15 cellular contexts compared by ENCODE assay signal in the genomic region with DNA sequence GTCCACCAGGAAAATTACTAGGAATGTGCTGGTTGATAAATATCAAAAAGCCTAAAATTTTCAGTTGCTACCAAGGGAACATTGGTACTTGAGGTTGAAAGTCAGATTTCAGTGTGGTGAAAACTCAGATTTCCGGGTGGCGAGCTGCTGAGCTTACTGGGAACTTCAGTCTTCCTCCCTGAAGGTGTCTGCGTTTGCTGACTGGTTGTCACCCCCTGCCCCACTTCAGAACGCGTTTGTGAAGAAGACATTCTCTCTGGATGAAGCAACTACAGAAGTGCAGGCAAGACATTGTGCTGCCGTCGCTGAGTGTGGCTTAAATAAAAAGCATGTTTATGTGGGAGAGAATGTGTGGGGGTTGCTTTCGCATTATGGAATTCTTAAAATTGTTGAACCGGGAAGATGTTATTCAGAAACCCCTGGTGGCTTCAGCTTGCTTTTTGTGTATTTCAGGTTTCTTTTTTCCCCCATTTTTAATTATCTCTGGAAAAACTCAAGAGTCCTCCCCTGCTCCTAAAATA. TPM values are rescaled to one million over a fixed set of nuclear protein-coding genes. Genes with fewer than 3 reads are reported as not detected.
DNase-seq lines count a peak whose midpoint lies in the region; ATAC-seq and TF ChIP-seq lines count a peak whose summit lies in the region.
"Had no signal": no experiment of that assay in that cellular context is flagged by ENCODE, and none has a peak within 500 bp of the region (broad histone marks: within the 10 kb centered on the region; RNA-seq: fewer than 3 reads in every experiment).

No MANE protein-coding gene starts in this region.

- H3K27ac ChIP-seq in SJCRH30 (0 out of 2 replicates have a peak overlapping the region, but pooled peaks have one; percentile 97), osteoblast (ENCODE audit: low read depth, low read length) (no peak overlapping the region), upper lobe of right lung (no peak overlapping the region)
- H3K27ac ChIP-seq: C4-2B had no signal

- no peaks in the 10 kb centered on the region for H3K9me3 ChIP-seq in SJCRH30 (replicated peaks)
- no peaks in the 10 kb centered on the region for H3K9me3 ChIP-seq in osteoblast (ENCODE audit: low read depth, low read length)
- no peaks in the 10 kb centered on the region for H3K9me3 ChIP-seq in upper lobe of right lung
- H3K9me3 ChIP-seq: HAP-1 had no signal

- H3K27me3 ChIP-seq in SJCRH30 (no peaks in the 10 kb centered on the region), osteoblast (ENCODE audit: insufficient read depth, low read length) (peaks cover 3% of the 10 kb centered on the region), upper lobe of right lung (no peaks in the 10 kb centered on the region)

- H3K4me3 ChIP-seq in SJCRH30 (no peak overlapping the region), fibroblast of pulmonary artery (replicated peaks; ENCODE audit: low read depth, low read length) (no peak overlapping the region), osteoblast (ENCODE audit: insufficient read depth, low read length) (peak overlapping the region; percentile 11), upper lobe of right lung (peak overlapping the region; percentile 9)
- H3K4me3 ChIP-seq: HAP-1 had no signal

- TF ChIP-seq CTCF in fibroblast of pulmonary artery (IDR thresholded peaks at IDR 0.05; ENCODE audit: low read length, missing control alignments) (no peak), osteoblast (IDR thresholded peaks at IDR 0.05; ENCODE audit: extremely low read depth, low read depth, low read length) (no peak), upper lobe of right lung (IDR thresholded peaks at IDR 0.05) (no peak)

- H3K4me2 ChIP-seq in osteoblast (ENCODE audit: insufficient read depth, low read length), result peak overlapping the region; percentile 73

- no peaks in the 10 kb centered on the region for H3K79me2 ChIP-seq in osteoblast (ENCODE audit: insufficient read depth, low read length)

- ATAC-seq in upper lobe of right lung, result no peak

- H3K4me1 ChIP-seq in SJCRH30, result peaks cover 48% of the 10 kb centered on the region
- H3K4me1 ChIP-seq in osteoblast (ENCODE audit: insufficient read depth, low read length), result no peaks in the 10 kb centered on the region
- H3K4me1 ChIP-seq in upper lobe of right lung, result no peaks in the 10 kb centered on the region
- H3K4me1 ChIP-seq: HAP-1 had no signal

- DNase-seq in SJCRH30 (no peak), fibroblast of pulmonary artery (ENCODE audit: low read depth) (peak; percentile 48), osteoblast (ENCODE audit: insufficient read length, low spot score, missing footprints) (no peak), upper lobe of right lung (no peak), medulla oblongata (ENCODE audit: extremely low spot score) (no peak), EL (no peak), COLO829 (ENCODE audit: low spot score) (no peak)
- DNase-seq: COR-L47, NCI-H187 treated with DMSO at 0.1 percent for 48 hours, NCI-H345, NCI-H526, SHP77 had no signal

- intact Hi-C loops in upper lobe of right lung (cut with DNase I), result no loop called here

- H2AFZ ChIP-seq in osteoblast (ENCODE audit: low read length), result peak overlapping the region; percentile 77

- H3K36me3 ChIP-seq in SJCRH30 (peaks cover 15% of the 10 kb centered on the region), osteoblast (ENCODE audit: insufficient read depth, low read length) (no peaks in the 10 kb centered on the region), upper lobe of right lung (no peaks in the 10 kb centered on the region)
- H3K36me3 ChIP-seq: HAP-1 had no signal

- H4K20me1 ChIP-seq in osteoblast (ENCODE audit: insufficient read depth, low read length), result no peaks in the 10 kb centered on the region

RNA-seq across cellular contexts. Expression of a gene that starts 7.1 kb away (rescaled TPM):
- 27.3 and 32.2 TPM in 2 replicates for total RNA-seq in SJCRH30 (2014; rRNA removed; shearing (Covaris generic))
- 0.29 and 0.72 TPM in 2 replicates for total RNA-seq in osteoblast
- total RNA-seq in upper lobe of right lung, result 1.3 TPM
- total RNA-seq: A673 had no signal

Comparison
In these comparisons a context has a peak if more than half of its experiments do, and no peak if none do; other contexts are left out.
1. H3K4me3 ChIP-seq: peak in osteoblast (single experiment) and upper lobe of right lung (single experiment); none in SJCRH30 (single experiment) and fibroblast of pulmonary artery (single experiment).
2. RNA of a gene that starts 7.1 kb away (total RNA-seq): 27.3 to 32.2 TPM in SJCRH30; 1.3 TPM in upper lobe of right lung (single experiment) and 0.29 to 0.72 TPM in osteoblast; every median in the first group is over 10 times any median in the second.